ENCODE assay signal across 26 cellular contexts in the genomic region with DNA sequence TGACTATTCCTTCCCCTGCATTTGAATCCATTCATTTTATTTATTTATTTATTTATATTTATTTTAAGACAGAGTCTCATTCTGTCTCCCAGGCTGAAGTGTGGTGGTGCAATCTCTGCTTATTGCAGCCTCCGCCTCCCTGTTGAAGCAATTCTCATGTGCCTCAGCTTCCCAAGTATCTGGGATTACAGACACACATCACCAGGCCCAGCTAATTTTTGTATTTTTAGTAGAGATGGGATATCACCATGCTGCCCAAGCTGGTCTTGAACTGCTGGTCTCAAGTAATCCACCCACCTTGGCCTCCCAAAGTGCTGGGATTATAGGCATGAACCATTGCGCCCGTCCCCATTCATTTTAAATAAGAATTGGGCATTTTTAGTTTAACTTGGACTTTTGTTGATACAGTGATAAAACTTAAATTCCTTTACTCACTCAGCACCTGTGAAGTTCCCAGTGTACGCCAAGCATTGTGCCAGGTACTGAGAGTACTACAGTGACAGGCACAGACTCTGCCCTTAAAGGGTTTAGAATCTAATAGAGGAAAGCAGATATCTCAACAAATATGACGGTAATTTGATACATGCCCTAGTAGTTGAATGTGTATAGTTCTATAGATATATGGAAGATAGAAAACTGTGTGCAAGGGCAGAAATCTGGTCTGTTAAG.
A peak's percentile ranks its signal among the peaks of the same experiment; 100 is the strongest.
DNase-seq lines count a peak whose midpoint lies in the region; ATAC-seq lines count a peak whose summit lies in the region.
"Had no signal": no experiment of that assay in that cellular context is flagged by ENCODE, and none has a peak within 500 bp of the region (broad histone marks: within the 10 kb centered on the region; RNA-seq: fewer than 3 reads in every experiment).

No MANE protein-coding gene starts in this region.

- no peaks in the 10 kb centered on the region for H3K9me3 ChIP-seq in CD4-positive, CD25-positive, alpha-beta regulatory T cell (ENCODE audit: control insufficient read depth in 2 of 2, low read length in 2 of 2)
- no peaks in the 10 kb centered on the region for H3K9me3 ChIP-seq in CD4-positive, alpha-beta memory T cell (ENCODE audit: control insufficient read depth in 1 of 2, low read length in 2 of 2)
- H3K9me3 ChIP-seq: adrenal gland, breast epithelium, esophagus muscularis mucosa, left ventricle myocardium inferior, sigmoid colon had no signal

- peaks cover 69% of the 10 kb centered on the region for H3K36me3 Mint-ChIP-seq in CD4-positive, CD25-positive, alpha-beta regulatory T cell
- peaks cover 70 to 80% of the 10 kb centered on the region in 2 donors for H3K36me3 Mint-ChIP-seq in CD4-positive, alpha-beta memory T cell
- H3K36me3 Mint-ChIP-seq in activated naive CD4-positive, alpha-beta T cell treated with anti-CD3 and anti-CD28 coated beads, Interleukin-2, amount 50 U/mL, for 72 hours = peaks cover 31 to 62% of the 10 kb centered on the region in 2 donors
- H3K36me3 Mint-ChIP-seq in naive B cell = peaks cover 42 to 44% of the 10 kb centered on the region in 2 donors
- H3K36me3 Mint-ChIP-seq: type B pancreatic cell had no signal

- CTCF ChIA-PET in CD4-positive, alpha-beta memory T cell (lab: Charles Lee; ENCODE audit: partially characterized antibody) = no interaction called here

- peak overlapping the region; percentile 62 to 75 (median 74) for H3K27ac Mint-ChIP-seq in CD4-positive, CD25-positive, alpha-beta regulatory T cell
- peak overlapping the region; percentile 13 to 86 (median 62) for H3K27ac Mint-ChIP-seq in CD4-positive, alpha-beta memory T cell
- H3K27ac Mint-ChIP-seq in activated naive CD4-positive, alpha-beta T cell treated with anti-CD3 and anti-CD28 coated beads, Interleukin-2, amount 50 U/mL, for 72 hours = peak overlapping the region; percentile 30 to 79
- peak overlapping the region in 5 of 6 donors; percentile 44 to 89 (median 85) for H3K27ac Mint-ChIP-seq in naive B cell
- H3K27ac Mint-ChIP-seq: endodermal cell, type B pancreatic cell had no signal

- no peaks in the 10 kb centered on the region for H3K27me3 Mint-ChIP-seq in CD4-positive, CD25-positive, alpha-beta regulatory T cell
- H3K27me3 Mint-ChIP-seq in CD4-positive, alpha-beta memory T cell = no peaks in the 10 kb centered on the region
- no peaks in the 10 kb centered on the region for H3K27me3 Mint-ChIP-seq in naive B cell
- H3K27me3 Mint-ChIP-seq: type B pancreatic cell had no signal

- in situ Hi-C loops in ACHN (cut with HindIII; ENCODE audit: low pct_ligation_motif_present, low pct_unique_long_range_greater_than_20kb, low sequenced_read_pairs) = no loop called here

- intact Hi-C loops in CD4-positive, alpha-beta memory T cell (cut with micrococcal nuclease) = no loop called here

- H3K4me1 Mint-ChIP-seq in CD4-positive, CD25-positive, alpha-beta regulatory T cell = peaks cover 40 to 75% (median 43%) of the 10 kb centered on the region in 4 donors
- peaks cover 42 to 70% (median 49%) of the 10 kb centered on the region in 4 donors for H3K4me1 Mint-ChIP-seq in CD4-positive, alpha-beta memory T cell
- peaks cover 12 to 24% (median 15%) of the 10 kb centered on the region in 3 donors for H3K4me1 Mint-ChIP-seq in naive B cell

- POLR2A ChIA-PET in CD4-positive, alpha-beta memory T cell (lab: Charles Lee; ENCODE audit: partially characterized antibody) = no interaction called here

- peak overlapping the region; percentile 60 for H3K27ac ChIP-seq in CD4-positive, CD25-positive, alpha-beta regulatory T cell (ENCODE audit: insufficient read depth, low read length, poor library complexity, severe bottlenecking)
- no peak overlapping the region for H3K27ac ChIP-seq in CD4-positive, alpha-beta memory T cell (ENCODE audit: low read depth, low read length)
- H3K27ac ChIP-seq: adrenal gland, breast epithelium, esophagus muscularis mucosa, hepatocyte, left ventricle myocardium inferior, RWPE1, sigmoid colon, SK-N-MC had no signal

- ATAC-seq in CD4-positive, CD25-positive, alpha-beta regulatory T cell (ENCODE audit: low read depth in 2 of 2) = no peak
- no peak for ATAC-seq in activated naive CD4-positive, alpha-beta T cell treated with anti-CD3 and anti-CD28 coated beads, Interleukin-2, amount 50 U/mL, for 72 hours
- ATAC-seq in naive B cell (ENCODE audit: low read depth in 2 of 2) (no peak), GM18858 (IDR thresholded peaks at IDR 0.05; ENCODE audit: unreplicated experiment) (no peak)

- H3K36me3 ChIP-seq in CD4-positive, CD25-positive, alpha-beta regulatory T cell (ENCODE audit: control insufficient read depth, insufficient read depth, low read length) = peaks cover 97% of the 10 kb centered on the region
- H3K36me3 ChIP-seq in CD4-positive, alpha-beta memory T cell (ENCODE audit: insufficient read depth, low read length) = peaks cover 67% of the 10 kb centered on the region
- H3K36me3 ChIP-seq: adrenal gland, breast epithelium, esophagus muscularis mucosa, left ventricle myocardium inferior, sigmoid colon had no signal

- no peak for DNase-seq in CD4-positive, CD25-positive, alpha-beta regulatory T cell
- no peak for DNase-seq in CD4-positive, alpha-beta memory T cell
- DNase-seq in activated naive CD4-positive, alpha-beta T cell treated with anti-CD3 and anti-CD28 coated beads, Interleukin-2, amount 50 U/mL, for 72 hours (ENCODE audit: low spot score in 2 of 2) = no peak
- DNase-seq in naive B cell = no peak
- DNase-seq in C1 segment of cervical spinal cord (lab: John Stamatoyannopoulos, UW) = no peak
- DNase-seq in ACHN = no peak
- DNase-seq: activated T-cell treated with anti-CD3 and anti-CD28 coated beads for 4 hours, adrenal gland, cortex of kidney, endodermal cell, H7, KG1, left ventricle myocardium inferior, MM.1S, NCI-H1436, NCI-H446, NCI-H82, sigmoid colon had no signal

- H3K9me3 Mint-ChIP-seq in CD4-positive, CD25-positive, alpha-beta regulatory T cell = no peaks in the 10 kb centered on the region
- no peaks in the 10 kb centered on the region for H3K9me3 Mint-ChIP-seq in CD4-positive, alpha-beta memory T cell
- peaks cover 0 to 8% of the 10 kb centered on the region in 2 donors for H3K9me3 Mint-ChIP-seq in activated naive CD4-positive, alpha-beta T cell treated with anti-CD3 and anti-CD28 coated beads, Interleukin-2, amount 50 U/mL, for 72 hours
- H3K9me3 Mint-ChIP-seq in naive B cell = no peaks in the 10 kb centered on the region
- H3K9me3 Mint-ChIP-seq: endodermal cell, neural crest cell, type B pancreatic cell had no signal

- H3K4me3 ChIP-seq in CD4-positive, CD25-positive, alpha-beta regulatory T cell (ENCODE audit: low read depth, low read length) = no peak overlapping the region
- H3K4me3 ChIP-seq in CD4-positive, alpha-beta memory T cell (ENCODE audit: low read length in 2 of 2) = no peak overlapping the region
- H3K4me3 ChIP-seq: adrenal gland, breast epithelium, esophagus muscularis mucosa, hepatocyte, left ventricle myocardium inferior, sigmoid colon, SK-N-MC had no signal

- peaks cover 38% of the 10 kb centered on the region for H3K4me1 ChIP-seq in CD4-positive, CD25-positive, alpha-beta regulatory T cell (ENCODE audit: control insufficient read depth, insufficient read depth, low read length, poor library complexity, severe bottlenecking)
- peaks cover 64% of the 10 kb centered on the region for H3K4me1 ChIP-seq in CD4-positive, alpha-beta memory T cell (ENCODE audit: insufficient read depth, low read length)
- H3K4me1 ChIP-seq: adrenal gland, breast epithelium, esophagus muscularis mucosa, left ventricle myocardium inferior, sigmoid colon had no signal

- peak overlapping the region in 1 of 4 donors; percentile 6 for H3K4me3 Mint-ChIP-seq in CD4-positive, CD25-positive, alpha-beta regulatory T cell
- H3K4me3 Mint-ChIP-seq in CD4-positive, alpha-beta memory T cell = peak overlapping the region in 1 of 8 donors; percentile 37
- H3K4me3 Mint-ChIP-seq in naive B cell = no peak overlapping the region
- H3K4me3 Mint-ChIP-seq: endodermal cell, neural crest cell, type B pancreatic cell had no signal

- no peaks in the 10 kb centered on the region for H3K27me3 ChIP-seq in CD4-positive, CD25-positive, alpha-beta regulatory T cell (ENCODE audit: control insufficient read depth, insufficient read depth, low read length)
- no peaks in the 10 kb centered on the region for H3K27me3 ChIP-seq in CD4-positive, alpha-beta memory T cell (ENCODE audit: insufficient read depth, low read length)
- H3K27me3 ChIP-seq: adrenal gland, breast epithelium, esophagus muscularis mucosa, hepatocyte, sigmoid colon had no signal
